Comparison of ENCODE assay signal across 1 cellular context in the genomic region with DNA sequence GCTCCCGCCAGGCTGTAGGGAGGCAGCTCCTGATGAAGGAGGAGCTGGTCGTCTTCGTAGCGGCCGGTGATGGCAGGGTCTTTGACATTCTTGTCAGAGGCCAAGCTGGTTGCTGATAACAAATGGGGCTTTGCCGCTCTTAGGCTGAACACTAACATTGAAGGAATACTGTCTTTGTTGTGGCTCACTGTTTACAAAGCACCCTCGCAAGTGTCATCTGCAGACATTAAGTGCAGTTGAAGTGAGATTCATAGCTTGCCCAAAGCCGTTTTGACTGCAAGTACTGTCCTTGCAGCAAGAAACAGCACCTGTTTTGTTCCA.
TF ChIP-seq lines count a peak whose summit lies in the region.

No MANE protein-coding gene starts in this region.

TF ChIP-seq in HCT116, 20 proteins besides CTCF, POLR2A, EP300 and RAD21 (continued from another document):
- TF ChIP-seq REST (IDR thresholded peaks at IDR 0.05; ENCODE audit: low read depth) (no peak), ZBTB33 (IDR thresholded peaks at IDR 0.05; ENCODE audit: extremely low read depth, insufficient replicate concordance, low read length) (no peak), EZH2 (IDR thresholded peaks at IDR 0.05) (no peak), POLR2AphosphoS5 (IDR thresholded peaks at IDR 0.05; ENCODE audit: low read depth, low read length) (no peak), CBX3 (IDR thresholded peaks at IDR 0.05; ENCODE audit: low read depth) (no peak), YY1 (IDR thresholded peaks at IDR 0.05; ENCODE audit: extremely low read depth, insufficient replicate concordance, low read depth, low read length) (no peak), SRF (IDR thresholded peaks at IDR 0.05; ENCODE audit: low read depth) (no peak), JUND (IDR thresholded peaks at IDR 0.05) (no peak), SP1 (IDR thresholded peaks at IDR 0.05; ENCODE audit: low read depth) (no peak), SIN3A (IDR thresholded peaks at IDR 0.05; ENCODE audit: low read depth) (no peak; the same call in 1 of the 2 replicates), MAX (IDR thresholded peaks at IDR 0.05) (0 out of 2 replicates have a peak, but pooled peaks have one; percentile 3), TCF7L2 (IDR thresholded peaks at IDR 0.05; ENCODE audit: borderline replicate concordance, extremely low read depth, insufficient read depth, insufficient read length) (no peak)
